Comparison of ENCODE assay signal across 1 cellular context in genomic region chrX:47112316-47112954, GRCh38.
TF ChIP-seq lines count a peak whose summit lies in the region.

No MANE protein-coding gene starts in this region.

TF ChIP-seq in HCT116, 20 proteins besides CTCF, POLR2A, EP300 and RAD21 (continued from another document):
- no peak for TF ChIP-seq REST (IDR thresholded peaks at IDR 0.05; ENCODE audit: low read depth)
- no peak for TF ChIP-seq ATF3 (IDR thresholded peaks at IDR 0.05)
- no peak for TF ChIP-seq SP1 (IDR thresholded peaks at IDR 0.05; ENCODE audit: low read depth)
- TF ChIP-seq EZH2phosphoT487 (IDR thresholded peaks at IDR 0.05; ENCODE audit: borderline replicate concordance): no peak
- TF ChIP-seq ELF1 (IDR thresholded peaks at IDR 0.05; ENCODE audit: borderline replicate concordance, low read depth): no peak
